ENCODE assay signal across 8 cellular contexts in the genomic region with DNA sequence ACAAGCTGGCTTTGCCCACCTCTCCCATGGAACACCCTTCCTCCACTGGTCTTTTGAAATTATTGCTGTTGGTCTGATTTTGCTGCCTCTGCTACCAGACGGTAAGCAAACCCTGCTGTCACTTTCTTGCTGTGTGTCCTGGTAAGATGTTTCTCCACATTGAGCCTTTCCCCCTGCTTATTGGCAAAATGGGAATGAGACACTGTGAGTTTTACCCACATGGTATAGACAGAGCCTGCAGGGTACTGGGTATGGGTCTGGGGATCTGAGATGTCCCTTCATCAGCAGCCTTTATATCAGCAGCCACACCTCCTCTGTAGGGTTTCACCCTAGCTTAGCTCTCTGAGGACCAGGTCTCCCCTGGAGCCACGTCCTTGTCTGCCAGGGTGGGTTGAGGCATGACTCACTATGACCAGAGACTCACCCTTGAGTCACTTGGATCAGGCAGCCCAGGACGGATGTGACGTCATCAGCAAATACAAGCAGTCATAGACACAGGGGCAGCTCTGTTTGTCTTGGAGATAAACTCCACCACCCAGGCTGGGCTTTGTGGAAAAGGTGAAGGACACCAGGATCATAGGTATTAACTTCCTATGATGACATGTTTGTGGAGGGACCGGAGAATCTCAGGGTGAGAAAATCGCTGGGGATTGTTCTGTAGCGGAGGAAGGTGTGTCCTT. TPM values are rescaled to one million over a fixed set of nuclear protein-coding genes. Genes with fewer than 3 reads are reported as not detected.
DNase-seq lines count a peak whose midpoint lies in the region; ATAC-seq and TF ChIP-seq lines count a peak whose summit lies in the region.

No MANE protein-coding gene starts in this region.

- H3K4me3 Mint-ChIP-seq in activated CD8-positive, alpha-beta memory T cell treated with anti-CD3 and anti-CD28 coated beads, Interleukin-2, amount 10 ng/mL, durations not matched to agents 7 days and 5 days, result no peak overlapping the region

- H3K9me3 ChIP-seq in SJCRH30 (replicated peaks), result no peaks in the 10 kb centered on the region
- H3K9me3 ChIP-seq in OCI-LY7 (ENCODE audit: low read length), result no peaks in the 10 kb centered on the region

- H2AFZ ChIP-seq in OCI-LY7 (ENCODE audit: low read length), result no peak overlapping the region

- no peaks in the 10 kb centered on the region for H3K9me2 ChIP-seq in OCI-LY7 (ENCODE audit: insufficient read depth, low read length)

- H3K4me1 ChIP-seq in SJCRH30, result peaks cover 8% of the 10 kb centered on the region; the same call in 1 of the 2 replicates
- H3K4me1 ChIP-seq in OCI-LY7 (ENCODE audit: insufficient read depth, low read length, poor library complexity, severe bottlenecking), result no peaks in the 10 kb centered on the region

- POLR2A ChIA-PET in OCI-LY7 (lab: Charles Lee), result interaction anchor here (0.6 to 1.3 kb wide), 3 partner anchors 13 to 924 kb away, joined by 4 to 5 read pairs (median 4); no protein-coding TSS in a partner anchor

- intact Hi-C loops in OCI-LY7 (cut with micrococcal nuclease; ENCODE audit: unreplicated experiment), result loop anchor here (5.0 kb wide), 1 partner anchor 126 kb away; no protein-coding TSS in a partner anchor

- no peak overlapping the region for H3K27ac Mint-ChIP-seq in activated CD8-positive, alpha-beta memory T cell treated with anti-CD3 and anti-CD28 coated beads, Interleukin-2, amount 10 ng/mL, durations not matched to agents 7 days and 5 days

- TF ChIP-seq CTCF in fibroblast of the aortic adventitia (IDR thresholded peaks at IDR 0.05; ENCODE audit: insufficient read depth, low read length) (no peak), OCI-LY7 (conservative IDR thresholded peaks at IDR 0.05; ENCODE audit: low read length) (no peak)

- H3K79me2 ChIP-seq in OCI-LY7 (ENCODE audit: insufficient read depth, low read depth, low read length), result no peaks in the 10 kb centered on the region

- peaks cover 2% of the 10 kb centered on the region for H3K4me1 Mint-ChIP-seq in activated CD8-positive, alpha-beta memory T cell treated with anti-CD3 and anti-CD28 coated beads, Interleukin-2, amount 10 ng/mL, durations not matched to agents 7 days and 5 days

- no peaks in the 10 kb centered on the region for H4K20me1 ChIP-seq in OCI-LY7 (ENCODE audit: insufficient read depth, low read length)

- H3K27me3 Mint-ChIP-seq in activated CD8-positive, alpha-beta memory T cell treated with anti-CD3 and anti-CD28 coated beads, Interleukin-2, amount 10 ng/mL, durations not matched to agents 7 days and 5 days, result peaks cover 3% of the 10 kb centered on the region

- ATAC-seq in activated CD8-positive, alpha-beta memory T cell treated with anti-CD3 and anti-CD28 coated beads, Interleukin-2, amount 10 ng/mL, durations not matched to agents 7 days and 5 days, result peak; percentile 58
- ATAC-seq in GM21619 (IDR thresholded peaks at IDR 0.05; ENCODE audit: unreplicated experiment), result no peak

- H3K27ac ChIP-seq in SJCRH30 (no peak overlapping the region), OCI-LY7 (ENCODE audit: low read depth, low read length, poor library complexity, severe bottlenecking) (no peak overlapping the region)

- no peaks in the 10 kb centered on the region for H3K9me3 Mint-ChIP-seq in activated CD8-positive, alpha-beta memory T cell treated with anti-CD3 and anti-CD28 coated beads, Interleukin-2, amount 10 ng/mL, durations not matched to agents 7 days and 5 days (ENCODE audit: low read depth)

- H3K27me3 ChIP-seq in SJCRH30, result no peaks in the 10 kb centered on the region; the same call in 1 of the 2 replicates

- BruUV-seq in OCI-LY7 (replicated peaks; lab: Mats Ljungman, UMichigan), result no TSS peak

- CTCF ChIA-PET in activated CD8-positive, alpha-beta memory T cell treated with anti-CD3 and anti-CD28 coated beads, Interleukin-2, amount 10 ng/mL, durations not matched to agents 7 days and 5 days (lab: Charles Lee), result interaction anchor here (1.1 to 1.4 kb wide), 2 partner anchors 11 to 32 kb away, joined by 3 to 4 read pairs; no protein-coding TSS in a partner anchor
- CTCF ChIA-PET in OCI-LY7 (lab: Charles Lee; ENCODE audit: unreplicated experiment), result no interaction called here

- H3K4me3 ChIP-seq in SJCRH30 (no peak overlapping the region), fibroblast of the aortic adventitia (ENCODE audit: low read depth, low read length) (no peak overlapping the region), OCI-LY7 (ENCODE audit: low read depth, low read length, poor library complexity, severe bottlenecking) (no peak overlapping the region)

- peak; percentile 53 for DNase-seq in activated CD8-positive, alpha-beta memory T cell treated with anti-CD3 and anti-CD28 coated beads, Interleukin-2, amount 10 ng/mL, durations not matched to agents 7 days and 5 days
- no peak for DNase-seq in activated CD8-positive, alpha-beta memory T cell treated with anti-CD3 and anti-CD28 coated beads for 24 hours
- peak; percentile 63 to 65 for DNase-seq in SJCRH30
- DNase-seq in fibroblast of the aortic adventitia (ENCODE audit: low read depth), result peak; percentile 94
- DNase-seq in stimulated activated CD8-positive, alpha-beta memory T cell treated with anti-CD3 and anti-CD28 coated beads, Interleukin-7, amount 100 ng/mL, for 48 hours (ENCODE audit: extremely low read depth in 1 of 2, low read depth in 1 of 2), result peak; percentile 15 to 54
- DNase-seq in OCI-LY7 (ENCODE audit: low spot score), result no peak
- no peak for DNase-seq in amygdala (lab: John Stamatoyannopoulos, UW)

- no peak overlapping the region for H3K4me2 ChIP-seq in OCI-LY7 (ENCODE audit: low read length)

- no peaks in the 10 kb centered on the region for H3K36me3 ChIP-seq in SJCRH30
- H3K36me3 ChIP-seq in OCI-LY7 (ENCODE audit: insufficient read depth, low read length), result no peaks in the 10 kb centered on the region

- H3K36me3 Mint-ChIP-seq in activated CD8-positive, alpha-beta memory T cell treated with anti-CD3 and anti-CD28 coated beads, Interleukin-2, amount 10 ng/mL, durations not matched to agents 7 days and 5 days, result no peaks in the 10 kb centered on the region

RNA-seq across cellular contexts. Expression of a gene that starts 17.9 kb away (rescaled TPM):
- 1 to 10 TPM; 1.1 to 1.4 TPM for total RNA-seq in activated CD8-positive, alpha-beta memory T cell treated with anti-CD3 and anti-CD28 coated beads, Interleukin-2, amount 10 ng/mL, durations not matched to agents 7 days and 5 days
- 20.8 and 21.7 TPM in 2 replicates for total RNA-seq in SJCRH30 (2014; rRNA removed; shearing (Covaris generic))
- total RNA-seq in fibroblast of the aortic adventitia (ENCODE audit: low replicate concordance) (1.1 and 2.8 TPM in 2 replicates), OCI-LY7 (2022) (not detected in 2 replicates)
- total RNA-seq in OCI-LY7 (2014; rRNA removed; shearing (Covaris generic)), result not detected in 2 replicates

Comparison
In these comparisons a context has a peak if more than half of its experiments do, and no peak if none do; other contexts are left out.
1. DNase-seq: peak in activated CD8-positive, alpha-beta memory T cell treated with anti-CD3 and anti-CD28 coated beads, Interleukin-2, amount 10 ng/mL, durations not matched to agents 7 days and 5 days (single experiment), SJCRH30 (2 of 2), fibroblast of the aortic adventitia (single experiment) and stimulated activated CD8-positive, alpha-beta memory T cell treated with anti-CD3 and anti-CD28 coated beads, Interleukin-7, amount 100 ng/mL, for 48 hours (2 of 2); none in activated CD8-positive, alpha-beta memory T cell treated with anti-CD3 and anti-CD28 coated beads for 24 hours (single experiment), OCI-LY7 (single experiment) and amygdala (0 of 56).